In the genomic region with DNA sequence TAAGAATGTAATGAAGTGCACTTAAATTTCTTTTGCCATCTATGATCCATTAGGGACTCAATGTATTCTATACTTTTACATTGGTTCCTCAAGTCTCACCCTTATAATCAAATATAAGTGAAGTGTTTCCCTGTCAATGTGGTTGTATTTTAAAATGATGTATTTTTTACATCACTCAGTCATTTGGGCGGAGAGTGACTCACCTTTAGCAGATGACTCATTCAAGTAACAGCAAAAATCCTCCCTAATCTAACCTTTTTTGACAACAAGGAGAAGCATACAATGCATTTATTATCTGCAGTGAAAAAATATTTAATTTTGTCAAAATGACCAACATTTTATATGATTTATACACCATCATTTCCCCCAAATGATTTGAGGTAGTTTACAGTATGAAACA, we compare ENCODE assay signal across 1 cellular context.
TF ChIP-seq lines count a peak whose summit lies in the region.

No MANE protein-coding gene starts in this region.

TF ChIP-seq in endothelial cell of umbilical vein, 7 proteins besides CTCF, POLR2A, EP300 and RAD21 (continued from another document):
- TF ChIP-seq FOS (IDR thresholded peaks at IDR 0.05; ENCODE audit: borderline replicate concordance, insufficient read depth, low read length) = peak; percentile 94
- no peak for TF ChIP-seq EZH2 (IDR thresholded peaks at IDR 0.05; ENCODE audit: borderline replicate concordance, low read depth, low read length, severe bottlenecking)
- peak; percentile 88 for TF ChIP-seq JUN (IDR thresholded peaks at IDR 0.05; ENCODE audit: borderline replicate concordance, insufficient read depth, insufficient read length, low read depth)
- no peak for TF ChIP-seq POLR2AphosphoS5 (IDR thresholded peaks at IDR 0.05; ENCODE audit: insufficient read depth, low read depth, low read length)
